20 cellular contexts compared by ENCODE assay signal in the genomic region with DNA sequence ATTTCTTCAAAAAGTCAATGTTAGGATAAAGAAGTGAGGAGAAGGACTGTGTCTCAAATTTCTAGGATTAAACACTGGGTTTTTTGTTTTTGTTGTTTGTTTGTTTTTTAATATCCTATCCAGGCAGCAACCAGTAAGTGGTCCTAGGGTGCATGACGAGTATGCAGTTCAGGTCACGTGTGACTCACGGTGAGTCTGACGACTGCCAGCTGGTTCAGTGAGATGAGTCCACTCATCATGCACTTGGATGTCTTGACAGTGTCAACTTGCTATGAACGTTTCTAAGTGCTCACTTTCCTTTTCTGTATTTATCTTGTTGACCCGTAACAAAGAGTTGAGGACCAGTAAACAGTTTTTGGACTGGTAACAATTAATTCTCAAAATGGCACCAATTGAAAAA. TPM values are rescaled to one million over a fixed set of nuclear protein-coding genes. Genes with fewer than 3 reads are reported as not detected.
DNase-seq lines count a peak whose midpoint lies in the region; TF ChIP-seq lines count a peak whose summit lies in the region.
"Had no signal": no experiment of that assay in that cellular context is flagged by ENCODE, and none has a peak within 500 bp of the region (broad histone marks: within the 10 kb centered on the region; RNA-seq: fewer than 3 reads in every experiment).

No MANE protein-coding gene starts in this region.

- WGBS in transverse colon (ENCODE audit: low coverage in 1 of 2), 2 donors: 81 to 87% methylated on average over 4 to 6 of the region's 6 CpGs

- POLR2A ChIA-PET in MCF 10A (lab: Yijun Ruan, JAX): interaction anchor here (0.9 to 1.2 kb wide), 2 partner anchors 148 to 157 kb away, joined by 3 to 4 read pairs; no protein-coding TSS in a partner anchor

- BruUV-seq in MCF 10A (replicated peaks; lab: Mats Ljungman, UMichigan): no TSS peak

- H3K27ac ChIP-seq in breast epithelium: no peak overlapping the region
- no peak overlapping the region for H3K27ac ChIP-seq in transverse colon
- H3K27ac ChIP-seq: stomach had no signal

- in situ Hi-C loops in transverse colon (cut with MboI; ENCODE audit: low pct_ligation_motif_present in 1 of 4, low pct_unique_long_range_greater_than_20kb in 1 of 4, low sequenced_read_pairs in 3 of 4): no loop called here

- H3K4me3 Mint-ChIP-seq in MCF 10A (ENCODE audit: unreplicated experiment): no peak overlapping the region
- H3K4me3 Mint-ChIP-seq: activated B cell treated with CpG ODN at 0.5 μM for 24 hours; activated T-helper 1 cell treated with anti-CD3 and anti-CD28 coated beads, Interleukin-12 subunit alpha, Interleukin-12 subunit beta, Interleukin-2, Interleukin-4 antibody, amounts not matched to agents 30 ng/mL and 10 ng/mL and 1 ng/mL, durations not matched to agents 14 hours and 24 hours and 36 hours; CD8-positive, alpha-beta T cell; immature natural killer cell; memory B cell had no signal

- TF ChIP-seq CTCF in MCF 10A (IDR thresholded peaks at IDR 0.05; ENCODE audit: unreplicated experiment): no peak
- no peak for TF ChIP-seq CTCF in breast epithelium (IDR thresholded peaks at IDR 0.05)
- no peak for TF ChIP-seq CTCF in epithelial cell of esophagus (IDR thresholded peaks at IDR 0.05; ENCODE audit: insufficient read depth, low read depth, low read length, missing control alignments)
- no peak for TF ChIP-seq CTCF in transverse colon (IDR thresholded peaks at IDR 0.05)

- no peaks in the 10 kb centered on the region for H3K36me3 ChIP-seq in breast epithelium
- no peaks in the 10 kb centered on the region for H3K36me3 ChIP-seq in MG63
- H3K36me3 ChIP-seq in transverse colon: no peaks in the 10 kb centered on the region
- H3K36me3 ChIP-seq: stomach had no signal

- H3K36me3 Mint-ChIP-seq in MCF 10A (ENCODE audit: insufficient read depth, unreplicated experiment): no peaks in the 10 kb centered on the region

- H3K27me3 ChIP-seq in breast epithelium (no peaks in the 10 kb centered on the region), MG63 (no peaks in the 10 kb centered on the region), transverse colon (no peaks in the 10 kb centered on the region)
- H3K27me3 ChIP-seq: stomach had no signal

- CTCF ChIA-PET in MCF 10A (lab: Yijun Ruan, JAX): interaction anchor here (0.6 kb wide), 1 partner anchor 103 kb away, joined by 3 read pairs; no protein-coding TSS in a partner anchor

- H3K4me3 ChIP-seq in breast epithelium (no peak overlapping the region), MG63 (no peak overlapping the region), epithelial cell of esophagus (ENCODE audit: low read length) (no peak overlapping the region), transverse colon (no peak overlapping the region)
- H3K4me3 ChIP-seq: GM12878, stomach had no signal

- no peaks in the 10 kb centered on the region for H3K4me1 ChIP-seq in breast epithelium
- no peaks in the 10 kb centered on the region for H3K4me1 ChIP-seq in transverse colon
- H3K4me1 ChIP-seq: stomach had no signal

- no peaks in the 10 kb centered on the region for H3K4me1 Mint-ChIP-seq in MCF 10A (ENCODE audit: insufficient read depth, unreplicated experiment)
- H3K4me1 Mint-ChIP-seq: activated B cell treated with CpG ODN at 0.5 μM for 24 hours, immature natural killer cell had no signal

- no peaks in the 10 kb centered on the region for H3K9me3 ChIP-seq in breast epithelium
- no peaks in the 10 kb centered on the region for H3K9me3 ChIP-seq in MG63
- no peaks in the 10 kb centered on the region for H3K9me3 ChIP-seq in transverse colon
- H3K9me3 ChIP-seq: stomach had no signal

- no peak for TF ChIP-seq EP300 in transverse colon (IDR thresholded peaks at IDR 0.05; ENCODE audit: low read depth)

- peak; percentile 23 for DNase-seq in MCF 10A (ENCODE audit: unreplicated experiment)
- DNase-seq in breast epithelium (ENCODE audit: low spot score in 2 of 2): no peak
- DNase-seq in MG63: peak; percentile 78
- DNase-seq in epithelial cell of esophagus (ENCODE audit: low read depth): peak; percentile 70
- peak; percentile 25 for DNase-seq in renal cortical epithelial cell (ENCODE audit: low read depth)
- no peak for DNase-seq in SW 1271 (lab: John Stamatoyannopoulos, UW)
- no peak for DNase-seq in transverse colon
- no peak for DNase-seq in NOMO-1 treated with dmso at 0.1 percent for 144 hours (lab: John Stamatoyannopoulos, UW; ENCODE audit: unreplicated experiment)
- DNase-seq: ACHN; activated B cell treated with CpG ODN at 0.5 μM for 24 hours; CD8-positive, alpha-beta T cell; H7; immature natural killer cell; NCI-H2029 treated with DMSO at 0.1 percent for 48 hours; NCI-H774; stomach; T-helper 1 cell had no signal

- no peak for TF ChIP-seq POLR2A in breast epithelium (IDR thresholded peaks at IDR 0.05)
- TF ChIP-seq POLR2A in transverse colon (IDR thresholded peaks at IDR 0.05): no peak

- no peak overlapping the region for H3K27ac Mint-ChIP-seq in MCF 10A (ENCODE audit: low read depth, unreplicated experiment)
- H3K27ac Mint-ChIP-seq: activated B cell treated with CpG ODN at 0.5 μM for 24 hours; activated T-helper 1 cell treated with anti-CD3 and anti-CD28 coated beads, Interleukin-12 subunit alpha, Interleukin-12 subunit beta, Interleukin-2, Interleukin-4 antibody, amounts not matched to agents 30 ng/mL and 10 ng/mL and 1 ng/mL, durations not matched to agents 14 hours and 24 hours and 36 hours; CD8-positive, alpha-beta T cell; immature natural killer cell; memory B cell had no signal

- H3K9me3 Mint-ChIP-seq in MCF 10A (ENCODE audit: unreplicated experiment): no peaks in the 10 kb centered on the region
- H3K9me3 Mint-ChIP-seq: activated T-helper 1 cell treated with anti-CD3 and anti-CD28 coated beads, Interleukin-12 subunit alpha, Interleukin-12 subunit beta, Interleukin-2, Interleukin-4 antibody, amounts not matched to agents 30 ng/mL and 10 ng/mL and 1 ng/mL, durations not matched to agents 14 hours and 24 hours and 36 hours had no signal

- intact Hi-C loops in MCF 10A (cut with micrococcal nuclease) (no loop called here), breast epithelium (cut with DNase I; ENCODE audit: low total_unique reads) (no loop called here), transverse colon (cut with DNase I; ENCODE audit: low total_unique reads) (no loop called here)

- H3K27me3 Mint-ChIP-seq in MCF 10A (ENCODE audit: insufficient read depth, unreplicated experiment): no peaks in the 10 kb centered on the region
- H3K27me3 Mint-ChIP-seq: activated B cell treated with CpG ODN at 0.5 μM for 24 hours, memory B cell had no signal

RNA-seq across cellular contexts. Expression of a gene that starts 32.7 kb away (rescaled TPM):
- total RNA-seq in MCF 10A (2022) (9.9 and 11.1 TPM in 2 replicates), breast epithelium (1 to 10 TPM; 5.2 to 9.2 (median 6.6) TPM), renal cortical epithelial cell (18.6 and 18.9 TPM in 2 replicates), transverse colon (10 to 100 TPM in 1 of 4 donors, 1 to 10 TPM in 1, not detected in 2; 8.4 to 10.6 TPM)
- 3.1 and 5.9 TPM in 2 replicates for total RNA-seq in MG63 (2014; rRNA removed; shearing (Covaris generic); ENCODE audit: low replicate concordance)

Comparison
In these comparisons a context has a peak if more than half of its experiments do, and no peak if none do; other contexts are left out.
1. DNase-seq: peak in MCF 10A (single experiment), MG63 (single experiment), epithelial cell of esophagus (single experiment) and renal cortical epithelial cell (single experiment); none in breast epithelium (0 of 2), SW 1271 (0 of 2), transverse colon (single experiment) and NOMO-1 treated with dmso at 0.1 percent for 144 hours (single experiment).